Comparison of ENCODE assay signal across 8 cellular contexts in genomic region chr22:41526802-41527799, GRCh38. TPM values are rescaled to one million over a fixed set of nuclear protein-coding genes. Genes with fewer than 3 reads are reported as not detected.
DNase-seq lines count a peak whose midpoint lies in the region; ATAC-seq and TF ChIP-seq lines count a peak whose summit lies in the region.

No MANE protein-coding gene starts in this region.

- H2AFZ ChIP-seq in mesenchymal stem cell (ENCODE audit: low read depth, low read length) = no peak overlapping the region

- H3K36me3 Mint-ChIP-seq in CD14-positive monocyte = peaks cover 62 to 94% of the 10 kb centered on the region in 2 donors
- peaks cover 26% of the 10 kb centered on the region for H3K36me3 Mint-ChIP-seq in activated CD4-positive, alpha-beta T cell treated with anti-CD3 and anti-CD28 coated beads for 36 hours (ENCODE audit: low read depth)

- H2AK5ac ChIP-seq in mesenchymal stem cell (ENCODE audit: low read length, severe bottlenecking) = no peak overlapping the region

- peaks cover 88 to 89% of the 10 kb centered on the region in 2 experiments for H3K36me3 ChIP-seq in mesenchymal stem cell (ENCODE audit: control insufficient read depth in 1 of 2, insufficient read depth in 2 of 2, low read depth in 1 of 2, low read length in 2 of 2)

- H3K14ac ChIP-seq in mesenchymal stem cell (ENCODE audit: low read length in 2 of 2) = no peak overlapping the region

- H3K4me3 Mint-ChIP-seq in CD14-positive monocyte = no peak overlapping the region
- H3K4me3 Mint-ChIP-seq in activated CD4-positive, alpha-beta T cell treated with anti-CD3 and anti-CD28 coated beads for 36 hours = no peak overlapping the region

- H3K4ac ChIP-seq in mesenchymal stem cell (ENCODE audit: low read depth in 1 of 2, low read length in 2 of 2) = no peak overlapping the region

- no peak overlapping the region for H4K91ac ChIP-seq in mesenchymal stem cell (ENCODE audit: low read length)

- ATAC-seq in activated CD4-positive, alpha-beta T cell treated with anti-CD3 and anti-CD28 coated beads for 36 hours = peak; percentile 64
- ATAC-seq in HG03095 (IDR thresholded peaks at IDR 0.05; ENCODE audit: unreplicated experiment) = no peak

- H3K79me1 ChIP-seq in mesenchymal stem cell (replicated peaks; ENCODE audit: low read length, poor library complexity, severe bottlenecking) = peaks cover 30% of the 10 kb centered on the region

- no peak overlapping the region for H2BK12ac ChIP-seq in mesenchymal stem cell (ENCODE audit: low read length in 2 of 2)

- CTCF ChIA-PET in activated CD4-positive, alpha-beta T cell treated with anti-CD3 and anti-CD28 coated beads for 36 hours (lab: Charles Lee) = interaction anchor here (0.5 to 5.5 kb wide), 17 partner anchors 10 to 736 kb away, joined by 3 to 57 read pairs (median 3); no protein-coding TSS in a partner anchor

- no peak overlapping the region for H2BK15ac ChIP-seq in mesenchymal stem cell (ENCODE audit: low read depth, poor library complexity, severe bottlenecking)

- peak overlapping the region in 3 of 7 donors; percentile 64 to 77 (median 70) for H3K27ac Mint-ChIP-seq in CD14-positive monocyte
- peak overlapping the region; percentile 19 for H3K27ac Mint-ChIP-seq in activated CD4-positive, alpha-beta T cell treated with anti-CD3 and anti-CD28 coated beads for 36 hours

- no peaks in the 10 kb centered on the region for H3K9me3 Mint-ChIP-seq in CD14-positive monocyte
- H3K9me3 Mint-ChIP-seq in activated CD4-positive, alpha-beta T cell treated with anti-CD3 and anti-CD28 coated beads for 36 hours (ENCODE audit: low read depth) = no peaks in the 10 kb centered on the region

- H3K4me2 ChIP-seq in mesenchymal stem cell (ENCODE audit: low read length, poor library complexity, severe bottlenecking) = no peak overlapping the region

- DNase-seq in CD14-positive monocyte (ENCODE audit: low spot score) (no peak), HuH-7.5 (ENCODE audit: low spot score) (peak; percentile 77), cerebellum (ENCODE audit: low spot score) (peak; percentile 51), mesenchymal stem cell (peak; percentile 40)
- DNase-seq in activated CD4-positive, alpha-beta T cell treated with anti-CD3 and anti-CD28 coated beads for 36 hours = peak; percentile 77
- DNase-seq in stimulated activated CD8-positive, alpha-beta memory T cell treated with anti-CD3 and anti-CD28 coated beads, Interleukin-4, amount 100 ng/mL, for 24 hours (ENCODE audit: low read depth) = peak; percentile 46
- no peak for DNase-seq in NK-92 treated with Interleukin-12 subunit alpha and Interleukin-12 subunit beta, amount 100 ng/mL, for 24 hours (lab: John Stamatoyannopoulos, UW)

- H3K27me3 ChIP-seq in mesenchymal stem cell (ENCODE audit: control insufficient read depth in 1 of 2, insufficient read depth in 1 of 2, low read length in 2 of 2) = no peaks in the 10 kb centered on the region

- no peak overlapping the region for H4K8ac ChIP-seq in mesenchymal stem cell (ENCODE audit: low read length)

- no peak overlapping the region for H3K18ac ChIP-seq in mesenchymal stem cell (ENCODE audit: low read depth in 1 of 2, low read length in 2 of 2)

- H3K27me3 Mint-ChIP-seq in CD14-positive monocyte (ENCODE audit: low read depth in 3 of 3) = peaks cover 0 to 6% (median 0%) of the 10 kb centered on the region in 3 donors
- no peaks in the 10 kb centered on the region for H3K27me3 Mint-ChIP-seq in activated CD4-positive, alpha-beta T cell treated with anti-CD3 and anti-CD28 coated beads for 36 hours

- peak overlapping the region; percentile 43 for H3K9ac ChIP-seq in mesenchymal stem cell (ENCODE audit: low read length)

- no peak overlapping the region for H3K23ac ChIP-seq in mesenchymal stem cell (ENCODE audit: low read length in 2 of 2)

- peaks cover 8% of the 10 kb centered on the region for H3K4me1 Mint-ChIP-seq in CD14-positive monocyte
- peaks cover 15% of the 10 kb centered on the region for H3K4me1 Mint-ChIP-seq in activated CD4-positive, alpha-beta T cell treated with anti-CD3 and anti-CD28 coated beads for 36 hours

- H3K4me1 ChIP-seq in mesenchymal stem cell (ENCODE audit: control insufficient read depth, insufficient read depth, low read depth, low read length) = peaks cover 27% of the 10 kb centered on the region

- H2BK120ac ChIP-seq in mesenchymal stem cell (ENCODE audit: low read depth, low read length) = no peak overlapping the region

- intact Hi-C loops in CD14-positive monocyte (cut with micrococcal nuclease) = no loop called here
- intact Hi-C loops in activated CD4-positive, alpha-beta T cell treated with anti-CD3 and anti-CD28 coated beads for 36 hours (cut with DNase I, micrococcal nuclease) = loop anchor here (1.0 to 2.0 kb wide), 2 partner anchors 122 to 124 kb away; no protein-coding TSS in a partner anchor

- 92% methylated on average over 31 of the region's 32 CpGs for WGBS in mesenchymal stem cell

- no peak overlapping the region for H2BK5ac ChIP-seq in mesenchymal stem cell (ENCODE audit: low read depth, low read length, poor library complexity, severe bottlenecking)

- POLR2A ChIA-PET in activated CD4-positive, alpha-beta T cell treated with anti-CD3 and anti-CD28 coated beads for 36 hours (lab: Charles Lee) = interaction anchor here (0.6 to 1.0 kb wide), 4 partner anchors 11 to 222 kb away, joined by 3 to 4 read pairs (median 3); partner anchors contain the start of gene PHF5A

- peak; percentile 98 for TF ChIP-seq CTCF in CD14-positive monocyte (IDR thresholded peaks at IDR 0.05)

- no peaks in the 10 kb centered on the region for H3K9me3 ChIP-seq in mesenchymal stem cell (ENCODE audit: control insufficient read depth, low read length)

- H3K27ac ChIP-seq in mesenchymal stem cell (ENCODE audit: low read length, poor library complexity, severe bottlenecking) = no peak overlapping the region

- no peak overlapping the region for H3K4me3 ChIP-seq in mesenchymal stem cell (ENCODE audit: insufficient read depth in 1 of 2, low read depth in 1 of 2, low read length in 2 of 2)

RNA-seq across cellular contexts. Expression of gene POLR3H, which starts 17.2 kb away (rescaled TPM):
- 10 to 100 TPM; 10.4 to 19.0 TPM for polyA plus RNA-seq in CD14-positive monocyte
- total RNA-seq in activated CD4-positive, alpha-beta T cell treated with anti-CD3 and anti-CD28 coated beads for 36 hours = 10 to 100 TPM; 18.3 to 24.6 TPM
- total RNA-seq in cerebellum = 24.4 TPM
- 26.7 TPM for polyA plus RNA-seq in mesenchymal stem cell (2013, experiment 1 of 2)
- 27.9 TPM for polyA plus RNA-seq in mesenchymal stem cell (2013, experiment 2 of 2)

RNA-seq across cellular contexts. Expression of gene CSDC2, which starts 33.7 kb away (rescaled TPM):
- not detected for polyA plus RNA-seq in CD14-positive monocyte
- not detected for total RNA-seq in activated CD4-positive, alpha-beta T cell treated with anti-CD3 and anti-CD28 coated beads for 36 hours
- 9.1 TPM for total RNA-seq in cerebellum
- 2.4 TPM for polyA plus RNA-seq in mesenchymal stem cell (2013, experiment 1 of 2)
- polyA plus RNA-seq in mesenchymal stem cell (2013, experiment 2 of 2) = 2.5 TPM

RNA-seq across cellular contexts. Expression of gene ACO2, which starts 58.2 kb away (rescaled TPM):
- 10 to 100 TPM; 64.2 to 75.8 TPM for polyA plus RNA-seq in CD14-positive monocyte
- total RNA-seq in activated CD4-positive, alpha-beta T cell treated with anti-CD3 and anti-CD28 coated beads for 36 hours = 100 to 1,000 TPM in 1 of 2 experiments, 10 to 100 TPM in 1; 95.4 to 106 TPM
- 64.5 TPM for total RNA-seq in cerebellum
- 46.6 TPM for polyA plus RNA-seq in mesenchymal stem cell (2013, experiment 1 of 2)
- 46.8 TPM for polyA plus RNA-seq in mesenchymal stem cell (2013, experiment 2 of 2)

RNA-seq across cellular contexts. Expression of gene PHF5A, which starts 58.6 kb away (rescaled TPM):
- 10 to 100 TPM; 22.0 to 26.3 TPM for polyA plus RNA-seq in CD14-positive monocyte
- 10 to 100 TPM; 54.5 to 61.1 TPM for total RNA-seq in activated CD4-positive, alpha-beta T cell treated with anti-CD3 and anti-CD28 coated beads for 36 hours
- 31.0 TPM for total RNA-seq in cerebellum
- 26.6 TPM for polyA plus RNA-seq in mesenchymal stem cell (2013, experiment 1 of 2)
- polyA plus RNA-seq in mesenchymal stem cell (2013, experiment 2 of 2) = 26.3 TPM

Comparison
In these comparisons a context has a peak if more than half of its experiments do, and no peak if none do; other contexts are left out.
1. DNase-seq: peak in HuH-7.5 (single experiment), activated CD4-positive, alpha-beta T cell treated with anti-CD3 and anti-CD28 coated beads for 36 hours (single experiment), cerebellum (single experiment), mesenchymal stem cell (single experiment) and stimulated activated CD8-positive, alpha-beta memory T cell treated with anti-CD3 and anti-CD28 coated beads, Interleukin-4, amount 100 ng/mL, for 24 hours (single experiment); none in CD14-positive monocyte (single experiment) and NK-92 treated with Interleukin-12 subunit alpha and Interleukin-12 subunit beta, amount 100 ng/mL, for 24 hours (single experiment).
2. intact Hi-C loops: an anchor here in activated CD4-positive, alpha-beta T cell treated with anti-CD3 and anti-CD28 coated beads for 36 hours (1.0 to 2.0 kb wide); none called in CD14-positive monocyte.